20 cellular contexts compared by ENCODE assay signal in genomic region chr10:3081383-3081981, GRCh38.
"Had no signal": no experiment of that assay in that cellular context is flagged by ENCODE, and none has a peak within 500 bp of the region (broad histone marks: within the 10 kb centered on the region; RNA-seq: fewer than 3 reads in every experiment).

No MANE protein-coding gene starts in this region.

- ATAC-seq: activated naive CD8-positive, alpha-beta T cell treated with anti-CD3 and anti-CD28 coated beads, Interleukin-2, amount 50 U/mL, for 24 hours; left lung; stimulated activated naive CD8-positive, alpha-beta T cell treated with anti-CD3 and anti-CD28 coated beads, Interleukin-15, Interleukin-2, amounts not matched to agents 100 U/mL and 50 U/mL, for 24 hours had no signal

- H3K27me3 ChIP-seq: brain microvascular endothelial cell, colonic mucosa, left lung, transverse colon had no signal

- H3K4me3 Mint-ChIP-seq: activated naive CD8-positive, alpha-beta T cell treated with anti-CD3 and anti-CD28 coated beads, Interleukin-2, amount 50 U/mL, for 24 hours; central memory CD8-positive, alpha-beta T cell; mesothelial cell of epicardium; nephron; T-helper 1 cell treated with Interleukin-12 subunit alpha and Interleukin-12 subunit beta and Interleukin-4 antibody, amounts not matched to agents 30 μg/mL and 1 μg/mL, for 36 hours had no signal

- FAIRE-seq: endometrium, keratinocyte had no signal

- H3K27ac ChIP-seq: brain microvascular endothelial cell, colonic mucosa, left lung, transverse colon had no signal

- H3K27me3 Mint-ChIP-seq: activated naive CD8-positive, alpha-beta T cell treated with anti-CD3 and anti-CD28 coated beads, Interleukin-2, amount 50 U/mL, for 24 hours; central memory CD8-positive, alpha-beta T cell had no signal

- H3K4me1 ChIP-seq: colonic mucosa, left lung had no signal

- DNase-seq: activated CD4-positive, alpha-beta T cell treated with anti-CD3 and anti-CD28 coated beads, Interleukin-2, amount 50 U/mL, for 4 hours; activated naive CD8-positive, alpha-beta T cell treated with anti-CD3 and anti-CD28 coated beads, Interleukin-2, amount 50 U/mL, for 24 hours; aorta; brain microvascular endothelial cell; colonic mucosa; foreskin melanocyte; hypothalamus; nucleus accumbens; posterior cingulate gyrus; stimulated activated CD4-positive, alpha-beta T cell treated with anti-CD3 and anti-CD28 coated beads, Interleukin-12 subunit alpha, Interleukin-12 subunit beta, amount 100 ng/mL, for 4 hours; stimulated activated CD4-positive, alpha-beta T cell treated with anti-CD3 and anti-CD28 coated beads, Interleukin-2, amount 100 ng/mL, for 24 hours; stimulated activated naive CD8-positive, alpha-beta T cell treated with anti-CD3 and anti-CD28 coated beads, Interleukin-15, Interleukin-2, amounts not matched to agents 100 U/mL and 50 U/mL, for 24 hours; transverse colon had no signal

- H3K9me3 ChIP-seq: colonic mucosa, left lung, transverse colon had no signal

- H3K9me3 Mint-ChIP-seq: activated naive CD8-positive, alpha-beta T cell treated with anti-CD3 and anti-CD28 coated beads, Interleukin-2, amount 50 U/mL, for 24 hours; central memory CD8-positive, alpha-beta T cell; mesothelial cell of epicardium; nephron; T-helper 1 cell treated with Interleukin-12 subunit alpha and Interleukin-12 subunit beta and Interleukin-4 antibody, amounts not matched to agents 30 μg/mL and 1 μg/mL, for 36 hours had no signal

- H3K36me3 ChIP-seq: colonic mucosa, transverse colon had no signal

- H3K4me3 ChIP-seq: colonic mucosa, left lung, transverse colon had no signal

- H3K27ac Mint-ChIP-seq: activated naive CD8-positive, alpha-beta T cell treated with anti-CD3 and anti-CD28 coated beads, Interleukin-2, amount 50 U/mL, for 24 hours; mesothelial cell of epicardium; T-helper 1 cell treated with Interleukin-12 subunit alpha and Interleukin-12 subunit beta and Interleukin-4 antibody, amounts not matched to agents 30 μg/mL and 1 μg/mL, for 36 hours had no signal
